ENCODE assay signal across 32 cellular contexts in genomic region chr10:1103551-1103950, GRCh38.
"Had no signal": no experiment of that assay in that cellular context is flagged by ENCODE, and none has a peak within 500 bp of the region (broad histone marks: within the 10 kb centered on the region; RNA-seq: fewer than 3 reads in every experiment).

No MANE protein-coding gene starts in this region.

- H3K4me3 ChIP-seq: PC-9 had no signal

- H3K4me2 ChIP-seq: KMS-11, PC-9 had no signal

- H3K36me3 ChIP-seq: WERI-Rb-1 had no signal

- ATAC-seq: activated CD8-positive, alpha-beta memory T cell treated with anti-CD3 and anti-CD28 coated beads, Interleukin-2, amount 10 ng/mL, durations not matched to agents 7 days and 5 days; Right ventricle myocardium inferior had no signal

- H3K27me3 Mint-ChIP-seq: activated CD4-positive, alpha-beta memory T cell treated with anti-CD3 and anti-CD28 coated beads, Interleukin-2, amount 10 ng/mL, durations not matched to agents 7 days and 5 days; activated CD8-positive, alpha-beta memory T cell treated with anti-CD3 and anti-CD28 coated beads, Interleukin-2, amount 10 ng/mL, durations not matched to agents 7 days and 5 days; activated naive CD4-positive, alpha-beta T cell treated with anti-CD3 and anti-CD28 coated beads, Interleukin-2, amount 10 ng/mL, durations not matched to agents 7 days and 5 days; brain had no signal

- H2AFZ ChIP-seq: PC-9 had no signal

- H3K4me3 Mint-ChIP-seq: activated CD4-positive, alpha-beta memory T cell treated with anti-CD3 and anti-CD28 coated beads, Interleukin-2, amount 10 ng/mL, durations not matched to agents 7 days and 5 days; activated CD8-positive, alpha-beta memory T cell treated with anti-CD3 and anti-CD28 coated beads, Interleukin-2, amount 10 ng/mL, durations not matched to agents 7 days and 5 days; activated naive CD4-positive, alpha-beta T cell treated with anti-CD3 and anti-CD28 coated beads, Interleukin-2, amount 10 ng/mL, durations not matched to agents 7 days and 5 days; brain had no signal

- H3K27ac ChIP-seq: KMS-11, PC-9, RWPE1, WERI-Rb-1 had no signal

- H3K27ac Mint-ChIP-seq: activated CD4-positive, alpha-beta memory T cell treated with anti-CD3 and anti-CD28 coated beads, Interleukin-2, amount 10 ng/mL, durations not matched to agents 7 days and 5 days; activated CD8-positive, alpha-beta memory T cell treated with anti-CD3 and anti-CD28 coated beads, Interleukin-2, amount 10 ng/mL, durations not matched to agents 7 days and 5 days; activated naive CD4-positive, alpha-beta T cell treated with anti-CD3 and anti-CD28 coated beads, Interleukin-2, amount 10 ng/mL, durations not matched to agents 7 days and 5 days had no signal

- H3K4me1 Mint-ChIP-seq: brain had no signal

- H3K9me3 Mint-ChIP-seq: activated CD4-positive, alpha-beta memory T cell treated with anti-CD3 and anti-CD28 coated beads, Interleukin-2, amount 10 ng/mL, durations not matched to agents 7 days and 5 days; activated naive CD4-positive, alpha-beta T cell treated with anti-CD3 and anti-CD28 coated beads, Interleukin-2, amount 10 ng/mL, durations not matched to agents 7 days and 5 days; activated T-helper 2 cell treated with anti-CD3 and anti-CD28 coated beads, Interferon-gamma antibody, Interleukin-2, Interleukin-4, amounts not matched to agents 10 μg/mL and 5 μg/mL and 100 μg/mL, durations not matched to agents 14 hours and 24 hours and 36 hours; brain had no signal

- DNase-seq: activated CD4-positive, alpha-beta memory T cell treated with anti-CD3 and anti-CD28 coated beads, Interleukin-2, amount 10 ng/mL, durations not matched to agents 7 days and 5 days; activated CD4-positive, alpha-beta T cell treated with anti-CD3 and anti-CD28 coated beads for 1 hour; activated CD4-positive, alpha-beta T cell treated with anti-CD3 and anti-CD28 coated beads for 48 hours; activated CD4-positive, CD25-positive, alpha-beta regulatory T cell; activated CD8-positive, alpha-beta memory T cell treated with anti-CD3 and anti-CD28 coated beads for 24 hours; activated CD8-positive, alpha-beta memory T cell treated with anti-CD3 and anti-CD28 coated beads, Interleukin-2, amount 10 ng/mL, durations not matched to agents 7 days and 5 days; activated CD8-positive, alpha-beta memory T cell treated with anti-CD3 and anti-CD28 coated beads, Interleukin-2, amount 50 U/mL, for 48 hours; activated naive CD4-positive, alpha-beta T cell treated with anti-CD3 and anti-CD28 coated beads, Interleukin-2, amount 10 ng/mL, durations not matched to agents 7 days and 5 days; anterior cingulate cortex; caudate nucleus; MM.1S; MV-4-11; NCI-H1092 treated with DMSO at 0.1 percent for 48 hours; NCI-H1417; NCI-H146; NCI-H187; NCI-H2029 treated with DMSO at 0.1 percent for 48 hours; NCI-H2107; NCI-H2171; NCI-H2227 treated with DMSO at 0.1 percent for 48 hours; NCI-H446; NCI-H510A treated with DMSO at 0.1 percent for 48 hours; NCI-H526 treated with DMSO at 0.1 percent for 48 hours; PC-9; SIG-M5; T1000; WERI-Rb-1 had no signal
